Comparison of ENCODE assay signal across 19 cellular contexts in genomic region chr10:64093946-64094560, GRCh38.
DNase-seq lines count a peak whose midpoint lies in the region; ATAC-seq, FAIRE-seq and TF ChIP-seq lines count a peak whose summit lies in the region.
"Had no signal": no experiment of that assay in that cellular context is flagged by ENCODE, and none has a peak within 500 bp of the region (broad histone marks: within the 10 kb centered on the region; RNA-seq: fewer than 3 reads in every experiment).

No MANE protein-coding gene starts in this region.

- TF ChIP-seq CTCF in astrocyte (IDR thresholded peaks at IDR 0.05; ENCODE audit: insufficient read depth, low read depth, low read length): no peak
- TF ChIP-seq CTCF in foreskin keratinocyte (conservative IDR thresholded peaks at IDR 0.05): no peak
- no peak for TF ChIP-seq CTCF in GM20000 (IDR thresholded peaks at IDR 0.05; ENCODE audit: extremely low read depth, missing control alignments)

- H3K27me3 ChIP-seq in astrocyte (ENCODE audit: insufficient read depth, low read length) (no peaks in the 10 kb centered on the region), foreskin keratinocyte (no peaks in the 10 kb centered on the region)

- H3K9me3 Mint-ChIP-seq in astrocyte (ENCODE audit: unreplicated experiment): no peaks in the 10 kb centered on the region
- H3K9me3 Mint-ChIP-seq: CD4-positive, alpha-beta T cell; H9 had no signal

- H3K36me3 Mint-ChIP-seq in astrocyte (ENCODE audit: low read depth, unreplicated experiment): no peaks in the 10 kb centered on the region

- no peak overlapping the region for H3K4me3 Mint-ChIP-seq in astrocyte (ENCODE audit: unreplicated experiment)
- H3K4me3 Mint-ChIP-seq: B cell; CD4-positive, alpha-beta T cell; H9 had no signal

- H3K4me2 ChIP-seq in astrocyte (ENCODE audit: low read length): peak overlapping the region; percentile 37

- H3K27ac ChIP-seq in astrocyte (ENCODE audit: low read depth, low read length): no peak overlapping the region
- no peak overlapping the region for H3K27ac ChIP-seq in foreskin keratinocyte

- DNase-seq in astrocyte (ENCODE audit: low read depth) (peak; percentile 7), foreskin keratinocyte (no peak), stromal cell of bone marrow (ENCODE audit: low read depth) (peak; percentile 13), nucleus accumbens (lab: John Stamatoyannopoulos, UW) (no peak), NCI-H1417 treated with DMSO at 0.1 percent for 48 hours (lab: John Stamatoyannopoulos, UW) (no peak), GM20000 (ENCODE audit: low spot score) (no peak)
- DNase-seq: ACHN; C1 segment of cervical spinal cord; Calu3; CD4-positive, alpha-beta T cell; DMS 273 treated with DMSO at 0.1 percent for 48 hours; EL; GOT3; H9 had no signal

- H3K9ac ChIP-seq in astrocyte (ENCODE audit: low read length): no peak overlapping the region

- no peak overlapping the region for H3K4me3 ChIP-seq in astrocyte (ENCODE audit: insufficient read depth, low read depth, low read length)

- no peaks in the 10 kb centered on the region for H3K9me3 ChIP-seq in astrocyte (ENCODE audit: insufficient read depth, low read depth, low read length)

- H3K4me1 ChIP-seq in astrocyte (ENCODE audit: insufficient read depth, low read length): no peaks in the 10 kb centered on the region
- H3K4me1 ChIP-seq in foreskin keratinocyte: no peaks in the 10 kb centered on the region

- H3K4me1 Mint-ChIP-seq in astrocyte (ENCODE audit: low read depth, unreplicated experiment): peaks cover 5% of the 10 kb centered on the region
- H3K4me1 Mint-ChIP-seq: B cell had no signal

- H2AFZ ChIP-seq in astrocyte (ENCODE audit: low read depth, low read length): no peak overlapping the region

- H3K27ac Mint-ChIP-seq in astrocyte (ENCODE audit: unreplicated experiment): no peak overlapping the region
- H3K27ac Mint-ChIP-seq: B cell; CD4-positive, alpha-beta T cell had no signal

- H3K36me3 ChIP-seq in astrocyte (ENCODE audit: insufficient read depth, low read length): no peaks in the 10 kb centered on the region

- no peaks in the 10 kb centered on the region for H3K27me3 Mint-ChIP-seq in astrocyte (ENCODE audit: low read depth, unreplicated experiment)
- H3K27me3 Mint-ChIP-seq: B cell; CD4-positive, alpha-beta T cell had no signal

- no peak for FAIRE-seq in astrocyte (lab: Jason Lieb, UNC)
- FAIRE-seq: G401.6, GM12892, HepG2 had no signal

- H3K79me2 ChIP-seq in astrocyte (ENCODE audit: insufficient read depth, low read length): no peaks in the 10 kb centered on the region

- peak; percentile 44 for ATAC-seq in GM18868 (IDR thresholded peaks at IDR 0.05; ENCODE audit: unreplicated experiment)
- ATAC-seq in foreskin keratinocyte: peak; percentile 10
- ATAC-seq: HepG2 had no signal

- no peaks in the 10 kb centered on the region for H4K20me1 ChIP-seq in astrocyte (ENCODE audit: insufficient read depth, low read length)

Comparison
In these comparisons a context has a peak if more than half of its experiments do, and no peak if none do; other contexts are left out.
1. DNase-seq: peak in astrocyte (single experiment) and stromal cell of bone marrow (single experiment); none in foreskin keratinocyte (0 of 2), nucleus accumbens (0 of 56), NCI-H1417 treated with DMSO at 0.1 percent for 48 hours (single experiment) and GM20000 (single experiment).